In genomic region chr7:1553513-1554210, GRCh38 we compare ENCODE assay signal across 31 cellular contexts. TPM values are rescaled to one million over a fixed set of nuclear protein-coding genes. Genes with fewer than 3 reads are reported as not detected.
DNase-seq lines count a peak whose midpoint lies in the region; ATAC-seq and TF ChIP-seq lines count a peak whose summit lies in the region.
"Had no signal": no experiment of that assay in that cellular context is flagged by ENCODE, and none has a peak within 500 bp of the region (broad histone marks: within the 10 kb centered on the region; RNA-seq: fewer than 3 reads in every experiment).

No MANE protein-coding gene starts in this region.

- no peaks in the 10 kb centered on the region for H3K9me2 ChIP-seq in OCI-LY7 (ENCODE audit: insufficient read depth, low read length)

- ATAC-seq in Panc1 = no peak
- ATAC-seq in T-cell (replicated peaks in 1 of 4) = no peak
- no peak for ATAC-seq in GM21390 (IDR thresholded peaks at IDR 0.05; ENCODE audit: unreplicated experiment)
- ATAC-seq: GM23338; psoas muscle; stimulated activated naive CD8-positive, alpha-beta T cell treated with anti-CD3 and anti-CD28 coated beads, Interleukin-15, amount 100 ng/mL, for 72 hours had no signal

- no peaks in the 10 kb centered on the region for H3K36me3 Mint-ChIP-seq in T-cell
- H3K36me3 Mint-ChIP-seq: activated naive CD8-positive, alpha-beta T cell treated with anti-CD3 and anti-CD28 coated beads for 36 hours; CD14-positive monocyte; naive B cell had no signal

- peaks cover 2% of the 10 kb centered on the region; the same call in 1 of the 2 replicates for H3K27me3 ChIP-seq in GM06990 (replicated peaks; ENCODE audit: control insufficient read depth, insufficient read depth, low read length)
- H3K27me3 ChIP-seq in Panc1 (ENCODE audit: control insufficient read depth, insufficient read depth, low read length) = no peaks in the 10 kb centered on the region
- no peaks in the 10 kb centered on the region for H3K27me3 ChIP-seq in testis
- H3K27me3 ChIP-seq: colonic mucosa, neutrophil had no signal

- H3K36me3 ChIP-seq in GM06990 (ENCODE audit: control insufficient read depth, insufficient read depth, low read length) = no peaks in the 10 kb centered on the region
- H3K36me3 ChIP-seq in Panc1 (ENCODE audit: control insufficient read depth, insufficient read depth, low read length) = no peaks in the 10 kb centered on the region
- no peaks in the 10 kb centered on the region for H3K36me3 ChIP-seq in testis (ENCODE audit: low read depth, missing control alignments)
- H3K36me3 ChIP-seq in OCI-LY7 (ENCODE audit: insufficient read depth, low read length) = no peaks in the 10 kb centered on the region
- H3K36me3 ChIP-seq: colonic mucosa, neutrophil, sigmoid colon had no signal

- H3K9me3 ChIP-seq in Panc1 (ENCODE audit: control insufficient read depth, insufficient read depth, low read depth, low read length) (no peaks in the 10 kb centered on the region), testis (no peaks in the 10 kb centered on the region), OCI-LY7 (ENCODE audit: low read length) (no peaks in the 10 kb centered on the region)
- H3K9me3 ChIP-seq: colonic mucosa, neutrophil, psoas muscle, sigmoid colon had no signal

- H2AFZ ChIP-seq in OCI-LY7 (ENCODE audit: low read length) = no peak overlapping the region
- H2AFZ ChIP-seq: GM23338 had no signal

- TF ChIP-seq POLR2A in testis (IDR thresholded peaks at IDR 0.05) = no peak

- no peaks in the 10 kb centered on the region for H3K79me2 ChIP-seq in OCI-LY7 (ENCODE audit: insufficient read depth, low read depth, low read length)

- intact Hi-C loops in Panc1 (cut with micrococcal nuclease; ENCODE audit: unreplicated experiment) (no loop called here), testis (cut with DNase I; ENCODE audit: low total_unique reads) (no loop called here), OCI-LY7 (cut with micrococcal nuclease; ENCODE audit: unreplicated experiment) (no loop called here)

- no peaks in the 10 kb centered on the region for H4K20me1 ChIP-seq in OCI-LY7 (ENCODE audit: insufficient read depth, low read length)

- H3K4me2 ChIP-seq in OCI-LY7 (ENCODE audit: low read length) = no peak overlapping the region
- H3K4me2 ChIP-seq: GM23338 had no signal

- peaks cover 0 to 3% (median under 1%) of the 10 kb centered on the region in 3 donors for H3K4me1 Mint-ChIP-seq in T-cell

- no peak overlapping the region for H3K4me3 Mint-ChIP-seq in T-cell
- H3K4me3 Mint-ChIP-seq: activated CD4-positive, alpha-beta T cell treated with anti-CD3 and anti-CD28 coated beads, Interleukin-2, amount 10 ng/mL, durations not matched to agents 7 days and 5 days; activated naive CD8-positive, alpha-beta T cell treated with anti-CD3 and anti-CD28 coated beads for 36 hours; activated T-cell treated with anti-CD3 and anti-CD28 coated beads, Interleukin-2, amount 50 U/mL, for 24 hours; CD14-positive monocyte; GM23338; stimulated activated naive CD8-positive, alpha-beta T cell treated with anti-CD3 and anti-CD28 coated beads, Interleukin-15, amount 100 ng/mL, for 72 hours had no signal

- POLR2A ChIA-PET in Panc1 (lab: Charles Lee) (no interaction called here), OCI-LY7 (lab: Charles Lee) (no interaction called here), T-cell (lab: Charles Lee) (no interaction called here)

- no peaks in the 10 kb centered on the region for H3K9me3 Mint-ChIP-seq in T-cell
- H3K9me3 Mint-ChIP-seq: activated CD4-positive, alpha-beta T cell treated with anti-CD3 and anti-CD28 coated beads, Interleukin-2, amount 10 ng/mL, durations not matched to agents 7 days and 5 days; activated naive CD8-positive, alpha-beta T cell treated with anti-CD3 and anti-CD28 coated beads for 36 hours; activated T-cell treated with anti-CD3 and anti-CD28 coated beads, Interleukin-2, amount 50 U/mL, for 24 hours; GM23338; naive B cell; stimulated activated naive CD8-positive, alpha-beta T cell treated with anti-CD3 and anti-CD28 coated beads, Interleukin-15, amount 100 ng/mL, for 72 hours had no signal

- TF ChIP-seq CTCF in GM06990 (IDR thresholded peaks at IDR 0.05; ENCODE audit: insufficient read depth, low read length, poor library complexity, severe bottlenecking) (no peak), Panc1 (IDR thresholded peaks at IDR 0.05) (no peak), testis (IDR thresholded peaks at IDR 0.05) (no peak), OCI-LY7 (conservative IDR thresholded peaks at IDR 0.05; ENCODE audit: low read length) (no peak)

- DNase-seq in GM06990 (ENCODE audit: extremely low read depth, insufficient read length) (peak; percentile 5), Panc1 (ENCODE audit: low read depth, low spot score) (no peak), iPS-NIHi11 (ENCODE audit: low spot score) (peak; percentile 13), testis (peak; percentile 81), OCI-LY7 (ENCODE audit: low spot score) (no peak), T-cell (no peak)
- DNase-seq: activated CD4-positive, alpha-beta T cell treated with anti-CD3 and anti-CD28 coated beads, Interleukin-2, amount 10 ng/mL, durations not matched to agents 7 days and 5 days; activated effector memory CD4-positive, alpha-beta T cell treated with anti-CD3 and anti-CD28 coated beads, Interleukin-2, amount 50 U/mL, for 16 hours; activated naive CD8-positive, alpha-beta T cell treated with anti-CD3 and anti-CD28 coated beads for 36 hours; activated T-cell treated with anti-CD3 and anti-CD28 coated beads, Interleukin-2, amount 50 U/mL, for 24 hours; anterior cingulate cortex; colonic mucosa; DMS79 treated with DMSO at 0.1 percent for 48 hours; effector memory CD4-positive, alpha-beta T cell; GF-D8; KBM-7; midbrain; naive B cell; NCI-H1092 treated with DMSO at 0.1 percent for 48 hours; NCI-H187; NCI-H510A treated with DMSO at 0.1 percent for 48 hours; sigmoid colon; stimulated activated CD4-positive, alpha-beta T cell treated with anti-CD3 and anti-CD28 coated beads, Interleukin-12 subunit alpha, Interleukin-12 subunit beta, amount 100 ng/mL, for 4 hours; stimulated activated CD4-positive, alpha-beta T cell treated with anti-CD3 and anti-CD28 coated beads, Interleukin-2, amount 100 ng/mL, for 48 hours; stimulated activated naive CD8-positive, alpha-beta T cell treated with anti-CD3 and anti-CD28 coated beads, Interleukin-15, amount 100 ng/mL, for 72 hours; T1000 had no signal

- H3K4me1 ChIP-seq in Panc1 (ENCODE audit: control insufficient read depth, insufficient read depth, low read length) (peaks cover 38% of the 10 kb centered on the region), testis (peaks cover 19% of the 10 kb centered on the region), OCI-LY7 (ENCODE audit: insufficient read depth, low read length, poor library complexity, severe bottlenecking) (peaks cover 6% of the 10 kb centered on the region)
- H3K4me1 ChIP-seq: colonic mucosa had no signal

- H3K27ac Mint-ChIP-seq in T-cell = no peak overlapping the region
- H3K27ac Mint-ChIP-seq: activated naive CD8-positive, alpha-beta T cell treated with anti-CD3 and anti-CD28 coated beads for 36 hours; activated T-cell treated with anti-CD3 and anti-CD28 coated beads, Interleukin-2, amount 50 U/mL, for 24 hours; GM23338 had no signal

- no peaks in the 10 kb centered on the region for H3K27me3 Mint-ChIP-seq in T-cell
- H3K27me3 Mint-ChIP-seq: activated CD4-positive, alpha-beta T cell treated with anti-CD3 and anti-CD28 coated beads, Interleukin-2, amount 10 ng/mL, durations not matched to agents 7 days and 5 days; activated naive CD8-positive, alpha-beta T cell treated with anti-CD3 and anti-CD28 coated beads for 36 hours; activated T-cell treated with anti-CD3 and anti-CD28 coated beads, Interleukin-2, amount 50 U/mL, for 24 hours; naive B cell; stimulated activated naive CD8-positive, alpha-beta T cell treated with anti-CD3 and anti-CD28 coated beads, Interleukin-15, amount 100 ng/mL, for 72 hours had no signal

- CTCF ChIA-PET in Panc1 (lab: Charles Lee) = interaction anchor here (1.4 kb wide), 1 partner anchor 121 kb away, joined by 3 read pairs; no protein-coding TSS in a partner anchor
- CTCF ChIA-PET in OCI-LY7 (lab: Charles Lee; ENCODE audit: unreplicated experiment) = no interaction called here
- CTCF ChIA-PET in T-cell (lab: Charles Lee) = interaction anchor here in 1 of 2 donors (0.6 kb wide), 1 partner anchor 223 kb away, joined by 6 read pairs; no protein-coding TSS in a partner anchor

- H3K27ac ChIP-seq in Panc1 (ENCODE audit: low read length) = peak overlapping the region; percentile 55; the same call in 1 of the 2 replicates
- H3K27ac ChIP-seq in testis = peak overlapping the region in 1 of 2 donors; percentile 44
- no peak overlapping the region for H3K27ac ChIP-seq in OCI-LY7 (ENCODE audit: low read depth, low read length, poor library complexity, severe bottlenecking)
- H3K27ac ChIP-seq: colonic mucosa, neutrophil, sigmoid colon had no signal

- no peak overlapping the region for H3K4me3 ChIP-seq in GM06990 (replicated peaks; ENCODE audit: low read depth, low read length)
- H3K4me3 ChIP-seq in Panc1 (ENCODE audit: low read depth in 2 of 2, low read length in 2 of 2) = no peak overlapping the region
- H3K4me3 ChIP-seq in testis = no peak overlapping the region
- H3K4me3 ChIP-seq in OCI-LY7 (ENCODE audit: low read depth, low read length, poor library complexity, severe bottlenecking) = no peak overlapping the region
- H3K4me3 ChIP-seq: GM23338, psoas muscle, sigmoid colon had no signal

- in situ Hi-C loops in Panc1 (cut with HindIII; ENCODE audit: low pct_unique_long_range_greater_than_20kb, low sequenced_read_pairs) = no loop called here

- BruUV-seq in Panc1 (replicated peaks; lab: Mats Ljungman, UMichigan) = no TSS peak
- BruUV-seq in OCI-LY7 (replicated peaks; lab: Mats Ljungman, UMichigan) = no TSS peak

- 56 to 66% methylated on average over 11 to 23 of the region's 28 CpGs for WGBS in testis, 2 donors

RNA-seq across cellular contexts. Expression of gene TMEM184A, which starts 2.3 kb away (rescaled TPM):
- total RNA-seq in Panc1 (2021; ENCODE audit: unreplicated experiment) (9.2 TPM), testis (10 to 100 TPM; 18.7 to 20.9 TPM), OCI-LY7 (2022) (not detected in 2 replicates), T-cell (under 1 TPM in 3 of 5 donors, not detected in 2; 0.18 to 0.38 (median 0.33) TPM)
- polyA plus RNA-seq in Panc1 (2012; ENCODE audit: insufficient read length) = 13.7 TPM
- polyA plus RNA-seq in testis (ENCODE audit: insufficient read depth, low read depth, low replicate concordance) = 7.1 TPM
- 0.19 and 0.77 TPM in 2 replicates for total RNA-seq in OCI-LY7 (2014; rRNA removed; shearing (Covaris generic))
- total RNA-seq: activated CD4-positive, alpha-beta T cell treated with anti-CD3 and anti-CD28 coated beads, Interleukin-2, amount 10 ng/mL, durations not matched to agents 7 days and 5 days had no signal
- polyA plus RNA-seq: CD14-positive monocyte had no signal

RNA-seq across cellular contexts. Expression of gene PSMG3, which starts 16.2 kb away (rescaled TPM):
- total RNA-seq in Panc1 (2021; ENCODE audit: unreplicated experiment) (59.4 TPM), testis (10 to 100 TPM; 39.1 to 44.5 TPM), OCI-LY7 (2022) (55.1 and 63.7 TPM in 2 replicates), T-cell (10 to 100 TPM; 17.6 to 28.5 (median 20.6) TPM)
- polyA plus RNA-seq in Panc1 (2012; ENCODE audit: insufficient read length) = 81.5 TPM
- 23.7 TPM for polyA plus RNA-seq in testis (ENCODE audit: insufficient read depth, low read depth, low replicate concordance)
- 128 and 129 TPM in 2 replicates for total RNA-seq in OCI-LY7 (2014; rRNA removed; shearing (Covaris generic))

RNA-seq across cellular contexts. Expression of gene MAFK, which starts 23.2 kb away (rescaled TPM):
- 125 TPM for total RNA-seq in Panc1 (2021; ENCODE audit: unreplicated experiment)
- 120 TPM for polyA plus RNA-seq in Panc1 (2012; ENCODE audit: insufficient read length)
- 10 to 100 TPM; 17.9 to 25.8 TPM for total RNA-seq in testis
- 15.0 TPM for polyA plus RNA-seq in testis (ENCODE audit: insufficient read depth, low read depth, low replicate concordance)
- 25.2 and 26.1 TPM in 2 replicates for total RNA-seq in OCI-LY7 (2014; rRNA removed; shearing (Covaris generic))
- 32.7 and 39.0 TPM in 2 replicates for total RNA-seq in OCI-LY7 (2022)
- 10 to 100 TPM; 52.0 to 80.1 (median 73.8) TPM for total RNA-seq in T-cell

RNA-seq across cellular contexts. Expression of gene INTS1, which starts 49.5 kb away (rescaled TPM):
- total RNA-seq in Panc1 (2021; ENCODE audit: unreplicated experiment) (173 TPM), testis (100 to 1,000 TPM; 142 to 185 TPM), OCI-LY7 (2022) (187 and 188 TPM in 2 replicates), T-cell (100 to 1,000 TPM; 102 to 147 (median 131) TPM)
- polyA plus RNA-seq in Panc1 (2012; ENCODE audit: insufficient read length) = 196 TPM
- 142 TPM for polyA plus RNA-seq in testis (ENCODE audit: insufficient read depth, low read depth, low replicate concordance)
- 61.5 and 83.6 TPM in 2 replicates for total RNA-seq in OCI-LY7 (2014; rRNA removed; shearing (Covaris generic))

Comparison
In these comparisons a context has a peak if more than half of its experiments do, and no peak if none do; other contexts are left out.
1. DNase-seq: peak in GM06990 (single experiment), iPS-NIHi11 (single experiment) and testis (single experiment); none in Panc1 (single experiment), OCI-LY7 (single experiment) and T-cell (0 of 34).